ENCODE assay signal across 22 cellular contexts in the genomic region with DNA sequence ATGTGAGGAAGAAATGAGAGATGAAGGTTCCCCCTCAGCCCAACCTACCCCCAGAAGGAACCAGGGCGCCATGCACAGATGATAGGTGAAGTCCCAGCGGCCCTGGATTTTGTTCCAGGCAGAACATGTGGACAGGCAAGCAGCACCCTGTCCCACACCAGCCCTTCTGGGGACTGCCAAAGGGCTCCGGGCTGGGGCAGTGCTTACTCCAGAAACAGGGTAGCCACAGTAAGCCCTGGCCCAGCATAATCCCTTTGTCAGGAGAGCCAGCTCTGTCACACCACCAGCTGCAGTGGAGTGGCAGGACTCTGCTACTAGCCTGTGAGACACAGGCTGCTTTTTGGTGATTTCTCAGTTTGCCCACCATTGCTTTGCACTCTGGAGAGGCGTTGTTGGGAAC. TPM values are rescaled to one million over a fixed set of nuclear protein-coding genes. Genes with fewer than 3 reads are reported as not detected.
A peak's percentile ranks its signal among the peaks of the same experiment; 100 is the strongest.
DNase-seq lines count a peak whose midpoint lies in the region; ATAC-seq and TF ChIP-seq lines count a peak whose summit lies in the region.
"Had no signal": no experiment of that assay in that cellular context is flagged by ENCODE, and none has a peak within 500 bp of the region (broad histone marks: within the 10 kb centered on the region; RNA-seq: fewer than 3 reads in every experiment).

No MANE protein-coding gene starts in this region.

- no peak overlapping the region for H3K27ac ChIP-seq in WERI-Rb-1
- H3K27ac ChIP-seq: SJCRH30, testis, VCaP had no signal

- no peaks in the 10 kb centered on the region for H3K9me3 ChIP-seq in WERI-Rb-1 (ENCODE audit: severe bottlenecking)
- H3K9me3 ChIP-seq: SJCRH30, testis had no signal

- no peaks in the 10 kb centered on the region for H3K27me3 ChIP-seq in WERI-Rb-1 (ENCODE audit: insufficient read depth, low read depth, severe bottlenecking)
- H3K27me3 ChIP-seq: SJCRH30, testis had no signal

- peaks cover under 1% of the 10 kb centered on the region for H3K36me3 ChIP-seq in WERI-Rb-1
- H3K36me3 ChIP-seq: SJCRH30 had no signal

- no peak for DNase-seq in natural killer cell
- no peak for DNase-seq in natural killer cell treated with Interleukin-12 subunit alpha and Interleukin-12 subunit beta and Interleukin-15 and Interleukin-18, amount 100 ng/mL, for 72 hours (ENCODE audit: low spot score)
- peak; percentile 62 for DNase-seq in WERI-Rb-1
- peak; percentile 54 for DNase-seq in medulla oblongata (ENCODE audit: extremely low spot score)
- no peak for DNase-seq in activated T-cell treated with anti-CD3 and anti-CD28 coated beads for 4 hours
- DNase-seq in NOMO-1 treated with dmso at 0.1 percent for 144 hours (lab: John Stamatoyannopoulos, UW; ENCODE audit: unreplicated experiment): no peak
- DNase-seq in NCI-H146 (lab: John Stamatoyannopoulos, UW): no peak
- DNase-seq: activated CD4-positive, alpha-beta memory T cell treated with anti-CD3 and anti-CD28 coated beads for 36 hours; activated gamma-delta T cell; amniotic stem cell; DND-41; glutamatergic neuron; left cardiac atrium; mesendoderm; NCI-H1105 treated with DMSO at 0.1 percent for 48 hours; NCI-H2081 treated with DMSO at 0.1 percent for 48 hours; NCI-H446; SJCRH30; testis had no signal

- intact Hi-C loops in natural killer cell (cut with micrococcal nuclease): loop anchor here (5.0 kb wide), 1 partner anchor 96 kb away; no protein-coding TSS in a partner anchor

- no peak overlapping the region for H3K4me3 ChIP-seq in WERI-Rb-1 (ENCODE audit: low read depth, low read length)
- H3K4me3 ChIP-seq: SJCRH30, testis had no signal

- peak overlapping the region in 1 of 2 donors; percentile 25 for H3K27ac Mint-ChIP-seq in natural killer cell
- no peak overlapping the region for H3K27ac Mint-ChIP-seq in natural killer cell treated with Interleukin-12 subunit alpha and Interleukin-12 subunit beta and Interleukin-15 and Interleukin-18, amount 100 ng/mL, for 72 hours
- H3K27ac Mint-ChIP-seq: activated CD4-positive, alpha-beta memory T cell treated with anti-CD3 and anti-CD28 coated beads for 36 hours had no signal

- no peak for ATAC-seq in natural killer cell
- no peak for ATAC-seq in natural killer cell treated with Interleukin-12 subunit alpha and Interleukin-12 subunit beta and Interleukin-15 and Interleukin-18, amount 100 ng/mL, for 72 hours
- no peak for ATAC-seq in GM21367 (IDR thresholded peaks at IDR 0.05; ENCODE audit: unreplicated experiment)
- ATAC-seq: left cardiac atrium had no signal

- peaks cover 8% of the 10 kb centered on the region for H3K36me3 Mint-ChIP-seq in natural killer cell
- H3K36me3 Mint-ChIP-seq in natural killer cell treated with Interleukin-12 subunit alpha and Interleukin-12 subunit beta and Interleukin-15 and Interleukin-18, amount 100 ng/mL, for 72 hours: peaks cover 5% of the 10 kb centered on the region

- no peaks in the 10 kb centered on the region for H3K27me3 Mint-ChIP-seq in natural killer cell (ENCODE audit: low read depth in 2 of 2)
- no peaks in the 10 kb centered on the region for H3K27me3 Mint-ChIP-seq in natural killer cell treated with Interleukin-12 subunit alpha and Interleukin-12 subunit beta and Interleukin-15 and Interleukin-18, amount 100 ng/mL, for 72 hours
- H3K27me3 Mint-ChIP-seq: activated CD4-positive, alpha-beta memory T cell treated with anti-CD3 and anti-CD28 coated beads for 36 hours had no signal

- no peaks in the 10 kb centered on the region for H3K9me3 Mint-ChIP-seq in natural killer cell
- H3K9me3 Mint-ChIP-seq in natural killer cell treated with Interleukin-12 subunit alpha and Interleukin-12 subunit beta and Interleukin-15 and Interleukin-18, amount 100 ng/mL, for 72 hours: no peaks in the 10 kb centered on the region
- H3K9me3 Mint-ChIP-seq: activated CD4-positive, alpha-beta memory T cell treated with anti-CD3 and anti-CD28 coated beads for 36 hours had no signal

- TF ChIP-seq CTCF in natural killer cell (IDR thresholded peaks at IDR 0.05) (no peak), WERI-Rb-1 (IDR thresholded peaks at IDR 0.05; ENCODE audit: low read depth, low read length) (no peak)

- H3K4me3 Mint-ChIP-seq in natural killer cell: peak overlapping the region; percentile 56
- H3K4me3 Mint-ChIP-seq in natural killer cell treated with Interleukin-12 subunit alpha and Interleukin-12 subunit beta and Interleukin-15 and Interleukin-18, amount 100 ng/mL, for 72 hours: no peak overlapping the region
- H3K4me3 Mint-ChIP-seq: activated CD4-positive, alpha-beta memory T cell treated with anti-CD3 and anti-CD28 coated beads for 36 hours had no signal

- H3K4me1 Mint-ChIP-seq in natural killer cell: peaks cover 32 to 53% of the 10 kb centered on the region in 2 donors
- peaks cover 25 to 29% of the 10 kb centered on the region in 2 donors for H3K4me1 Mint-ChIP-seq in natural killer cell treated with Interleukin-12 subunit alpha and Interleukin-12 subunit beta and Interleukin-15 and Interleukin-18, amount 100 ng/mL, for 72 hours (ENCODE audit: low read depth in 2 of 2)

RNA-seq across cellular contexts. Expression of gene FBXL22, which starts 6.3 kb away (rescaled TPM):
- 1 to 10 TPM in 1 of 3 donors, under 1 TPM in 2; 0.33 to 2.3 (median 0.65) TPM for total RNA-seq in natural killer cell
- 1 to 10 TPM in 1 of 2 donors, under 1 TPM in 1; 0.45 to 1.5 TPM for total RNA-seq in natural killer cell treated with Interleukin-12 subunit alpha and Interleukin-12 subunit beta and Interleukin-15 and Interleukin-18, amount 100 ng/mL, for 72 hours
- total RNA-seq: endothelial cell of umbilical vein had no signal

Comparison
In these comparisons a context has a peak if more than half of its experiments do, and no peak if none do; other contexts are left out.
1. DNase-seq: peak in WERI-Rb-1 (single experiment) and medulla oblongata (single experiment); none in natural killer cell (single experiment), natural killer cell treated with Interleukin-12 subunit alpha and Interleukin-12 subunit beta and Interleukin-15 and Interleukin-18, amount 100 ng/mL, for 72 hours (single experiment), activated T-cell treated with anti-CD3 and anti-CD28 coated beads for 4 hours (single experiment), NOMO-1 treated with dmso at 0.1 percent for 144 hours (single experiment) and NCI-H146 (single experiment).